In genomic region chr4:113591982-113592381, GRCh38 we compare ENCODE assay signal across 17 cellular contexts.
A peak's percentile ranks its signal among the peaks of the same experiment; 100 is the strongest.
DNase-seq lines count a peak whose midpoint lies in the region; ATAC-seq lines count a peak whose summit lies in the region.
"Had no signal": no experiment of that assay in that cellular context is flagged by ENCODE, and none has a peak within 500 bp of the region (broad histone marks: within the 10 kb centered on the region; RNA-seq: fewer than 3 reads in every experiment).

No MANE protein-coding gene starts in this region.

- H3K36me3 Mint-ChIP-seq in effector memory CD8-positive, alpha-beta T cell (ENCODE audit: insufficient read depth): no peaks in the 10 kb centered on the region
- peaks cover 24 to 44% of the 10 kb centered on the region in 2 donors for H3K36me3 Mint-ChIP-seq in naive B cell

- no peak overlapping the region for H3K4me3 ChIP-seq in BLaER1 treated with 17β-estradiol and CSF1 and Interleukin-3, amounts not matched to agents 10 nM and 100 nM
- H3K4me3 ChIP-seq: esophagus muscularis mucosa, lung had no signal

- no peak overlapping the region for H3K4me3 Mint-ChIP-seq in effector memory CD8-positive, alpha-beta T cell
- peak overlapping the region in 3 of 8 donors; percentile 23 to 68 (median 34) for H3K4me3 Mint-ChIP-seq in naive B cell
- H3K4me3 Mint-ChIP-seq: nephron had no signal

- ATAC-seq in effector memory CD8-positive, alpha-beta T cell (replicated peaks): peak; percentile 16
- ATAC-seq in naive B cell (ENCODE audit: low read depth in 2 of 2) (no peak), GM18519 (IDR thresholded peaks at IDR 0.05; ENCODE audit: low FRiP score, unreplicated experiment) (no peak), HG02763 (IDR thresholded peaks at IDR 0.05; ENCODE audit: unreplicated experiment) (no peak), HG02938 (IDR thresholded peaks at IDR 0.05; ENCODE audit: unreplicated experiment) (no peak)

- H3K4me1 Mint-ChIP-seq in effector memory CD8-positive, alpha-beta T cell (ENCODE audit: low read depth in 2 of 2): peaks cover 21 to 45% of the 10 kb centered on the region in 2 donors
- H3K4me1 Mint-ChIP-seq in naive B cell: peaks cover 55 to 77% (median 70%) of the 10 kb centered on the region in 3 donors

- H3K27ac Mint-ChIP-seq in effector memory CD8-positive, alpha-beta T cell: no peak overlapping the region
- peak overlapping the region in 4 of 6 donors; percentile 2 to 85 (median 45) for H3K27ac Mint-ChIP-seq in naive B cell
- H3K27ac Mint-ChIP-seq: nephron had no signal

- H3K9me3 Mint-ChIP-seq in effector memory CD8-positive, alpha-beta T cell: no peaks in the 10 kb centered on the region
- H3K9me3 Mint-ChIP-seq in naive B cell: peaks cover 0 to 4% (median 3%) of the 10 kb centered on the region in 7 donors
- H3K9me3 Mint-ChIP-seq: nephron had no signal

- H3K4me1 ChIP-seq in BLaER1 treated with 17β-estradiol and CSF1 and Interleukin-3, amounts not matched to agents 10 nM and 100 nM: peaks cover 12 to 28% (median 25%) of the 10 kb centered on the region in 10 experiments

- DNase-seq in M059J (ENCODE audit: low read depth): peak; percentile 44
- no peak for DNase-seq in effector memory CD8-positive, alpha-beta T cell
- no peak for DNase-seq in naive B cell
- no peak for DNase-seq in NCI-H2171 treated with DMSO at 0.1 percent for 48 hours (lab: John Stamatoyannopoulos, UW)
- DNase-seq: activated gamma-delta T cell treated with Interleukin-2 at 50 U/mL for 16 hours, C1 segment of cervical spinal cord, DMS79, NCI-H2029, NCI-H69 had no signal

- H3K36me3 ChIP-seq in BLaER1 treated with 17β-estradiol and CSF1 and Interleukin-3, amounts not matched to agents 10 nM and 100 nM: peaks cover 0 to 71% (median 40%) of the 10 kb centered on the region in 11 experiments; a peak in 19 of 22 replicates
- H3K36me3 ChIP-seq: esophagus muscularis mucosa had no signal

- no peaks in the 10 kb centered on the region for H3K27me3 ChIP-seq in BLaER1 treated with 17β-estradiol and CSF1 and Interleukin-3, amounts not matched to agents 10 nM and 100 nM
- H3K27me3 ChIP-seq: esophagus muscularis mucosa had no signal

- H3K4me2 ChIP-seq in BLaER1 treated with 17β-estradiol and CSF1 and Interleukin-3, amounts not matched to agents 10 nM and 100 nM: peak overlapping the region in 7 of 11 experiments; percentile 1 to 38 (median 20); a peak in 4 of 22 replicates

- H3K9me3 ChIP-seq in BLaER1 treated with 17β-estradiol and CSF1 and Interleukin-3, amounts not matched to agents 10 nM and 100 nM (replicated peaks in 1 of 11): peaks cover 0 to 21% (median 6%) of the 10 kb centered on the region in 11 experiments; a peak in 11 of 22 replicates
- H3K9me3 ChIP-seq: esophagus muscularis mucosa had no signal

- no peak overlapping the region for H3K9ac ChIP-seq in BLaER1 treated with 17β-estradiol and CSF1 and Interleukin-3, amounts not matched to agents 10 nM and 100 nM

- H3K27me3 Mint-ChIP-seq in effector memory CD8-positive, alpha-beta T cell: no peaks in the 10 kb centered on the region
- H3K27me3 Mint-ChIP-seq in naive B cell: no peaks in the 10 kb centered on the region

- peaks cover 0 to 55% (median 0%) of the 10 kb centered on the region in 11 experiments; a peak in 3 of 22 replicates for H4K20me1 ChIP-seq in BLaER1 treated with 17β-estradiol and CSF1 and Interleukin-3, amounts not matched to agents 10 nM and 100 nM

- H3K27ac ChIP-seq in BLaER1 treated with 17β-estradiol and CSF1 and Interleukin-3, amounts not matched to agents 10 nM and 100 nM: no peak overlapping the region
- H3K27ac ChIP-seq: esophagus muscularis mucosa, RWPE1 had no signal

Comparison
In these comparisons a context has a peak if more than half of its experiments do, and no peak if none do; other contexts are left out.
1. H3K27ac Mint-ChIP-seq: peak in naive B cell (4 of 6); none in effector memory CD8-positive, alpha-beta T cell (0 of 2).